21 cellular contexts compared by ENCODE assay signal in genomic region chr14:66163023-66163422, GRCh38.
A peak's percentile ranks its signal among the peaks of the same experiment; 100 is the strongest.
DNase-seq lines count a peak whose midpoint lies in the region; ATAC-seq and TF ChIP-seq lines count a peak whose summit lies in the region.
"Had no signal": no experiment of that assay in that cellular context is flagged by ENCODE, and none has a peak within 500 bp of the region (broad histone marks: within the 10 kb centered on the region; RNA-seq: fewer than 3 reads in every experiment).

No MANE protein-coding gene starts in this region.

- H4K20me1 ChIP-seq in KMS-11 (ENCODE audit: insufficient read depth): no peaks in the 10 kb centered on the region
- H4K20me1 ChIP-seq: BLaER1 had no signal

- no peaks in the 10 kb centered on the region for H3K36me3 Mint-ChIP-seq in endodermal cell (ENCODE audit: low read depth)
- H3K36me3 Mint-ChIP-seq: CD8-positive, alpha-beta memory T cell had no signal

- no peak overlapping the region for H3K4me3 ChIP-seq in KMS-11 (IDR thresholded peaks at IDR 0.05; ENCODE audit: insufficient read depth, low read depth, low read length)
- H3K4me3 ChIP-seq in endodermal cell (ENCODE audit: low read length): no peak overlapping the region
- H3K4me3 ChIP-seq: BLaER1, GM23338 had no signal

- H3K9me3 Mint-ChIP-seq in endodermal cell: peaks cover 5% of the 10 kb centered on the region
- H3K9me3 Mint-ChIP-seq: CD8-positive, alpha-beta memory T cell; GM23338 had no signal

- no peaks in the 10 kb centered on the region for H3K27me3 Mint-ChIP-seq in endodermal cell (ENCODE audit: insufficient read depth)

- DNase-seq in DMS79 (lab: John Stamatoyannopoulos, UW) (peak; percentile 24), NCI-H146 treated with DMSO at 0.1 percent for 48 hours (lab: John Stamatoyannopoulos, UW; ENCODE audit: unreplicated experiment) (peak; percentile 27), endodermal cell (no peak), sciatic nerve (ENCODE audit: low spot score) (no peak), KG1 (lab: John Stamatoyannopoulos, UW) (no peak), superior temporal gyrus (ENCODE audit: extremely low spot score) (no peak)
- DNase-seq in stimulated activated CD8-positive, alpha-beta memory T cell treated with anti-CD3 and anti-CD28 coated beads, Interleukin-4, amount 100 ng/mL, for 48 hours: no peak
- DNase-seq: CD4-positive, alpha-beta T cell; CD8-positive, alpha-beta memory T cell; DMS 273 treated with DMSO at 0.1 percent for 48 hours; DMS53; EL; GDM1; H9 had no signal

- peak overlapping the region; percentile 67; the same call in 1 of the 2 replicates for H2AFZ ChIP-seq in KMS-11 (ENCODE audit: low read depth)
- H2AFZ ChIP-seq: GM23338 had no signal

- H3K27me3 ChIP-seq in KMS-11 (ENCODE audit: insufficient read depth, low read depth) (no peaks in the 10 kb centered on the region), endodermal cell (ENCODE audit: control insufficient read depth, insufficient read depth, low read length, poor library complexity, severe bottlenecking) (no peaks in the 10 kb centered on the region)
- H3K27me3 ChIP-seq: BLaER1 had no signal

- no peaks in the 10 kb centered on the region for H3K9me3 ChIP-seq in endodermal cell (ENCODE audit: control insufficient read depth, low read length)
- H3K9me3 ChIP-seq: BLaER1 had no signal

- H3K36me3 ChIP-seq in KMS-11 (ENCODE audit: insufficient read depth) (no peaks in the 10 kb centered on the region), endodermal cell (ENCODE audit: control insufficient read depth, insufficient read depth, low read length) (no peaks in the 10 kb centered on the region)
- H3K36me3 ChIP-seq: BLaER1 had no signal

- WGBS in endodermal cell (ENCODE audit: insufficient coverage in 1 of 2, insufficient read length in 1 of 2), 2 experiments: 88 to 89% methylated on average over 3 of the region's 3 CpGs

- peaks cover 5% of the 10 kb centered on the region for H3K4me1 Mint-ChIP-seq in endodermal cell
- H3K4me1 Mint-ChIP-seq: B cell; CD8-positive, alpha-beta memory T cell; H9 had no signal

- no peaks in the 10 kb centered on the region for H3K79me2 ChIP-seq in KMS-11 (ENCODE audit: insufficient read depth, low read depth)

- H3K4me2 ChIP-seq in KMS-11: peak overlapping the region; percentile 81
- H3K4me2 ChIP-seq: BLaER1, GM23338 had no signal

- no peak overlapping the region for H3K4me3 Mint-ChIP-seq in endodermal cell
- H3K4me3 Mint-ChIP-seq: B cell; CD4-positive, alpha-beta T cell; CD8-positive, alpha-beta memory T cell; GM23338; H9 had no signal

- H3K27ac ChIP-seq in KMS-11 (peak overlapping the region; percentile 88), endodermal cell (ENCODE audit: low read depth, low read length) (no peak overlapping the region)
- H3K27ac ChIP-seq: 22Rv1, BLaER1, C4-2B had no signal

- H3K4me1 ChIP-seq in KMS-11 (ENCODE audit: low read depth, poor library complexity, severe bottlenecking): peaks cover 50% of the 10 kb centered on the region
- no peaks in the 10 kb centered on the region for H3K4me1 ChIP-seq in endodermal cell (ENCODE audit: control insufficient read depth, insufficient read depth, low read length)
- H3K4me1 ChIP-seq: BLaER1 had no signal

- H3K9ac ChIP-seq in KMS-11 (peak overlapping the region; percentile 25; the same call in 1 of the 2 replicates), endodermal cell (ENCODE audit: extremely low read depth, low read length, poor library complexity, severe bottlenecking) (no peak overlapping the region)
- H3K9ac ChIP-seq: BLaER1 had no signal

- ATAC-seq in sciatic nerve: no peak
- ATAC-seq: GM23338, HCT116 had no signal

- TF ChIP-seq CTCF in KMS-11 (conservative IDR thresholded peaks at IDR 0.05; ENCODE audit: low read depth, low read length): no peak
- no peak for TF ChIP-seq CTCF in endodermal cell (conservative IDR thresholded peaks at IDR 0.05)

- H3K27ac Mint-ChIP-seq in endodermal cell: peak overlapping the region; percentile 59
- H3K27ac Mint-ChIP-seq: B cell; CD4-positive, alpha-beta T cell; GM23338; H9 had no signal

- intact Hi-C loops in sciatic nerve (cut with DNase I): no loop called here

Comparison
In these comparisons a context has a peak if more than half of its experiments do, and no peak if none do; other contexts are left out.
1. DNase-seq: peak in DMS79 (single experiment) and NCI-H146 treated with DMSO at 0.1 percent for 48 hours (single experiment); none in endodermal cell (single experiment), stimulated activated CD8-positive, alpha-beta memory T cell treated with anti-CD3 and anti-CD28 coated beads, Interleukin-4, amount 100 ng/mL, for 48 hours (single experiment), sciatic nerve (single experiment), KG1 (single experiment) and superior temporal gyrus (single experiment).